In genomic region chr1:183374825-183375224, GRCh38 we compare ENCODE assay signal across 29 cellular contexts. TPM values are rescaled to one million over a fixed set of nuclear protein-coding genes. Genes with fewer than 3 reads are reported as not detected.
A peak's percentile ranks its signal among the peaks of the same experiment; 100 is the strongest.
DNase-seq lines count a peak whose midpoint lies in the region; ATAC-seq and TF ChIP-seq lines count a peak whose summit lies in the region.
"Had no signal": no experiment of that assay in that cellular context is flagged by ENCODE, and none has a peak within 500 bp of the region (broad histone marks: within the 10 kb centered on the region; RNA-seq: fewer than 3 reads in every experiment).

No MANE protein-coding gene starts in this region.

- H3K4me1 Mint-ChIP-seq in WTC11, result peaks cover 25% of the 10 kb centered on the region
- H3K4me1 Mint-ChIP-seq in stimulated activated naive CD8-positive, alpha-beta T cell treated with anti-CD3 and anti-CD28 coated beads, Interleukin-15, amount 100 ng/mL, for 72 hours, result no peaks in the 10 kb centered on the region
- H3K4me1 Mint-ChIP-seq: activated naive CD8-positive, alpha-beta T cell treated with anti-CD3 and anti-CD28 coated beads for 36 hours; stimulated activated effector memory CD8-positive, alpha-beta T cell treated with anti-CD3 and anti-CD28 coated beads, Interleukin-12 subunit alpha, Interleukin-12 subunit beta, amount 100 ng/mL, for 72 hours had no signal

- ATAC-seq in WTC11, result peak; percentile 32
- no peak for ATAC-seq in stimulated activated naive CD8-positive, alpha-beta T cell treated with anti-CD3 and anti-CD28 coated beads, Interleukin-15, amount 100 ng/mL, for 72 hours
- ATAC-seq: Panc1; stimulated activated effector memory CD8-positive, alpha-beta T cell treated with anti-CD3 and anti-CD28 coated beads, Interleukin-12 subunit alpha, Interleukin-12 subunit beta, amount 100 ng/mL, for 72 hours had no signal

- no peak for TF ChIP-seq CTCF in WTC11 (IDR thresholded peaks at IDR 0.05)
- no peak for TF ChIP-seq CTCF in esophagus squamous epithelium (IDR thresholded peaks at IDR 0.05)

- 50 to 70% methylated on average over 2 of the region's 2 CpGs for WGBS in esophagus squamous epithelium, 2 donors

- CTCF ChIA-PET in WTC11 (lab: Charles Lee), result no interaction called here

- H3K4me3 ChIP-seq in esophagus squamous epithelium, result no peak overlapping the region
- H3K4me3 ChIP-seq: cardiac muscle cell, HAP-1, transverse colon had no signal

- H3K9me3 Mint-ChIP-seq in WTC11, result peaks cover 6% of the 10 kb centered on the region
- H3K9me3 Mint-ChIP-seq in stimulated activated naive CD8-positive, alpha-beta T cell treated with anti-CD3 and anti-CD28 coated beads, Interleukin-15, amount 100 ng/mL, for 72 hours, result no peaks in the 10 kb centered on the region
- H3K9me3 Mint-ChIP-seq: activated naive CD8-positive, alpha-beta T cell treated with anti-CD3 and anti-CD28 coated beads for 36 hours; stimulated activated effector memory CD8-positive, alpha-beta T cell treated with anti-CD3 and anti-CD28 coated beads, Interleukin-12 subunit alpha, Interleukin-12 subunit beta, amount 100 ng/mL, for 72 hours had no signal

- H3K27ac ChIP-seq in esophagus squamous epithelium, result no peak overlapping the region
- H3K27ac ChIP-seq: 22Rv1, cardiac muscle cell, KMS-11, transverse colon, WERI-Rb-1 had no signal

- H3K4me1 ChIP-seq in esophagus squamous epithelium, result no peaks in the 10 kb centered on the region
- H3K4me1 ChIP-seq: HAP-1 had no signal

- no peak overlapping the region for H3K4me3 Mint-ChIP-seq in WTC11
- no peak overlapping the region for H3K4me3 Mint-ChIP-seq in stimulated activated naive CD8-positive, alpha-beta T cell treated with anti-CD3 and anti-CD28 coated beads, Interleukin-15, amount 100 ng/mL, for 72 hours
- H3K4me3 Mint-ChIP-seq: activated naive CD8-positive, alpha-beta T cell treated with anti-CD3 and anti-CD28 coated beads for 36 hours; stimulated activated effector memory CD8-positive, alpha-beta T cell treated with anti-CD3 and anti-CD28 coated beads, Interleukin-12 subunit alpha, Interleukin-12 subunit beta, amount 100 ng/mL, for 72 hours had no signal

- H3K27me3 ChIP-seq in esophagus squamous epithelium, result peaks cover 0 to 13% (median 0%) of the 10 kb centered on the region in 4 donors
- H3K27me3 ChIP-seq: cardiac muscle cell, transverse colon had no signal

- no peaks in the 10 kb centered on the region for H3K36me3 Mint-ChIP-seq in WTC11
- H3K36me3 Mint-ChIP-seq: activated naive CD8-positive, alpha-beta T cell treated with anti-CD3 and anti-CD28 coated beads for 36 hours; stimulated activated effector memory CD8-positive, alpha-beta T cell treated with anti-CD3 and anti-CD28 coated beads, Interleukin-12 subunit alpha, Interleukin-12 subunit beta, amount 100 ng/mL, for 72 hours had no signal

- no peak for TF ChIP-seq POLR2A in esophagus squamous epithelium (IDR thresholded peaks at IDR 0.05)

- intact Hi-C loops in esophagus squamous epithelium (cut with DNase I), result no loop called here

- POLR2A ChIA-PET in WTC11 (lab: Charles Lee), result no interaction called here

- peak in 2 of 3 experiments; percentile 25 to 75 for DNase-seq in NCI-H1417 (lab: John Stamatoyannopoulos, UW)
- DNase-seq in NCI-H1417 treated with DMSO at 0.1 percent for 48 hours (lab: John Stamatoyannopoulos, UW), result no peak
- peak; percentile 34 for DNase-seq in NCI-H345 (lab: John Stamatoyannopoulos, UW)
- no peak for DNase-seq in WTC11 (ENCODE audit: low spot score)
- DNase-seq in stimulated activated naive CD8-positive, alpha-beta T cell treated with anti-CD3 and anti-CD28 coated beads, Interleukin-15, amount 100 ng/mL, for 72 hours, result no peak
- DNase-seq in esophagus squamous epithelium (lab: John Stamatoyannopoulos, UW), result no peak
- no peak for DNase-seq in AML-193 (lab: John Stamatoyannopoulos, UW)
- no peak for DNase-seq in GM19238 (ENCODE audit: insufficient read length, low spot score)
- DNase-seq: activated CD4-positive, alpha-beta T cell treated with anti-CD3 and anti-CD28 coated beads for 48 hours; activated effector memory CD4-positive, alpha-beta T cell treated with Interleukin-2 at 50 U/mL for 16 hours; activated naive CD8-positive, alpha-beta T cell treated with anti-CD3 and anti-CD28 coated beads for 36 hours; aorta; C1 segment of cervical spinal cord; COR-L47; effector CD8-positive, alpha-beta T cell; MM.1S; NCI-H1105 treated with DMSO at 0.1 percent for 48 hours; NCI-H2107; NK-92 treated with Interleukin-12 subunit alpha and Interleukin-12 subunit beta, amount 100 ng/mL, for 24 hours; retina; SIG-M5; transverse colon had no signal

- H3K9me3 ChIP-seq in esophagus squamous epithelium, result no peaks in the 10 kb centered on the region
- H3K9me3 ChIP-seq: HAP-1, transverse colon had no signal

- no peak overlapping the region for H3K27ac Mint-ChIP-seq in WTC11
- H3K27ac Mint-ChIP-seq in stimulated activated naive CD8-positive, alpha-beta T cell treated with anti-CD3 and anti-CD28 coated beads, Interleukin-15, amount 100 ng/mL, for 72 hours, result no peak overlapping the region
- H3K27ac Mint-ChIP-seq: activated naive CD8-positive, alpha-beta T cell treated with anti-CD3 and anti-CD28 coated beads for 36 hours; stimulated activated effector memory CD8-positive, alpha-beta T cell treated with anti-CD3 and anti-CD28 coated beads, Interleukin-12 subunit alpha, Interleukin-12 subunit beta, amount 100 ng/mL, for 72 hours had no signal

- no peaks in the 10 kb centered on the region for H3K27me3 Mint-ChIP-seq in WTC11 (ENCODE audit: low read depth)
- H3K27me3 Mint-ChIP-seq in stimulated activated naive CD8-positive, alpha-beta T cell treated with anti-CD3 and anti-CD28 coated beads, Interleukin-15, amount 100 ng/mL, for 72 hours, result peaks cover 20% of the 10 kb centered on the region

- no peaks in the 10 kb centered on the region for H3K36me3 ChIP-seq in esophagus squamous epithelium
- H3K36me3 ChIP-seq: cardiac muscle cell, HAP-1, transverse colon, WERI-Rb-1 had no signal

TF ChIP-seq in WTC11, 78 proteins besides CTCF, POLR2A, EP300 and RAD21:
- TF ChIP-seq JAZF1 (CRISPR knock-in tag; IDR thresholded peaks at IDR 0.05), result no peak
- no peak for TF ChIP-seq FOXP1 (CRISPR knock-in tag; IDR thresholded peaks at IDR 0.05; ENCODE audit: borderline replicate concordance)
- no peak for TF ChIP-seq MYBL2 (CRISPR knock-in tag; IDR thresholded peaks at IDR 0.05)

RNA-seq across cellular contexts. Expression of gene NMNAT2, which starts 43.4 kb away (rescaled TPM):
- 8.8 to 10.5 TPM (median 8.9 TPM) in 3 replicates for total RNA-seq in WTC11 (2021)
- 1 to 10 TPM in 1 of 4 donors, under 1 TPM in 2, not detected in 1; 0.18 to 1.1 (median 0.26) TPM for total RNA-seq in esophagus squamous epithelium
- total RNA-seq: activated naive CD8-positive, alpha-beta T cell treated with anti-CD3 and anti-CD28 coated beads for 36 hours had no signal

Comparison
In these comparisons a context has a peak if more than half of its experiments do, and no peak if none do; other contexts are left out.
1. DNase-seq: peak in NCI-H1417 (2 of 3) and NCI-H345 (single experiment); none in NCI-H1417 treated with DMSO at 0.1 percent for 48 hours (single experiment), WTC11 (single experiment), stimulated activated naive CD8-positive, alpha-beta T cell treated with anti-CD3 and anti-CD28 coated beads, Interleukin-15, amount 100 ng/mL, for 72 hours (0 of 2), esophagus squamous epithelium (single experiment), AML-193 (0 of 2) and GM19238 (single experiment).